Comparison of ENCODE assay signal across 1 cellular context in genomic region chr5:141095263-141095641, GRCh38.
TF ChIP-seq lines count a peak whose summit lies in the region.

No MANE protein-coding gene starts in this region.

TF ChIP-seq in neural cell, 6 proteins besides CTCF, POLR2A, EP300 and RAD21 (continued from another document):
- TF ChIP-seq REST (IDR thresholded peaks at IDR 0.05; ENCODE audit: borderline replicate concordance), result no peak
- TF ChIP-seq TAF1 (IDR thresholded peaks at IDR 0.05; ENCODE audit: low read depth), result no peak
